ENCODE assay signal across 11 cellular contexts in genomic region chr2:7034313-7034712, GRCh38.
A peak's percentile ranks its signal among the peaks of the same experiment; 100 is the strongest.
DNase-seq lines count a peak whose midpoint lies in the region; FAIRE-seq and TF ChIP-seq lines count a peak whose summit lies in the region.
"Had no signal": no experiment of that assay in that cellular context is flagged by ENCODE, and none has a peak within 500 bp of the region (broad histone marks: within the 10 kb centered on the region; RNA-seq: fewer than 3 reads in every experiment).

No MANE protein-coding gene starts in this region.

- no peak for TF ChIP-seq EP300 in H1 (IDR thresholded peaks at IDR 0.05; ENCODE audit: borderline replicate concordance in 1 of 2, low read depth in 2 of 2, low read length in 2 of 2)

- H4K8ac ChIP-seq in H1 (ENCODE audit: extremely low read depth, insufficient read depth, low read length) (no peak overlapping the region), mesendoderm (ENCODE audit: low read depth, low read length) (no peak overlapping the region), mesenchymal stem cell (ENCODE audit: low read length) (no peak overlapping the region)

- TF ChIP-seq RAD21 in H1 (IDR thresholded peaks at IDR 0.05 in 1 of 2, conservative IDR thresholded peaks at IDR 0.05 in 1 of 2; ENCODE audit: low read depth in 2 of 2, low read length in 2 of 2): peak; percentile 30 to 45; a peak in 2 of 4 replicates

- H3K4me2 ChIP-seq in H1 (ENCODE audit: insufficient read depth in 1 of 2, low read depth in 2 of 2, low read length in 2 of 2) (no peak overlapping the region), mesendoderm (ENCODE audit: low read length) (no peak overlapping the region), mesenchymal stem cell (ENCODE audit: low read length, poor library complexity, severe bottlenecking) (no peak overlapping the region)
- H3K4me2 ChIP-seq: KMS-11 had no signal

- H2BK5ac ChIP-seq in H1 (ENCODE audit: low read depth, low read length) (no peak overlapping the region), mesendoderm (ENCODE audit: low read length) (no peak overlapping the region), mesenchymal stem cell (ENCODE audit: low read depth, low read length, poor library complexity, severe bottlenecking) (no peak overlapping the region)

- DNase-seq in DMS53 treated with DMSO at 0.1 percent for 48 hours (lab: John Stamatoyannopoulos, UW; ENCODE audit: unreplicated experiment) (peak; percentile 18), NCI-H2107 treated with DMSO at 0.1 percent for 48 hours (lab: John Stamatoyannopoulos, UW; ENCODE audit: unreplicated experiment) (peak; percentile 51), H1 (ENCODE audit: low read depth in 1 of 2, low spot score in 2 of 2) (no peak), mesendoderm (peak; percentile 49), NAMALWA (ENCODE audit: low spot score) (no peak), SW 1271 (lab: John Stamatoyannopoulos, UW) (no peak), mesenchymal stem cell (no peak)
- DNase-seq in activated CD4-positive, alpha-beta T cell treated with anti-CD3 and anti-CD28 coated beads, Interleukin-2, amount 50 U/mL, for 48 hours: no peak
- DNase-seq: stimulated activated naive CD8-positive, alpha-beta T cell treated with anti-CD3 and anti-CD28 coated beads, Interleukin-15, Interleukin-2, amounts not matched to agents 100 U/mL and 50 U/mL, for 24 hours had no signal

- no peak overlapping the region for H2BK12ac ChIP-seq in H1 (ENCODE audit: low read depth, low read length)
- no peak overlapping the region for H2BK12ac ChIP-seq in mesenchymal stem cell (ENCODE audit: low read length in 2 of 2)

- no peak overlapping the region for H3K23ac ChIP-seq in H1 (ENCODE audit: insufficient read length)
- no peak overlapping the region for H3K23ac ChIP-seq in mesendoderm (ENCODE audit: low read length)
- no peak overlapping the region for H3K23ac ChIP-seq in mesenchymal stem cell (ENCODE audit: low read length in 2 of 2)

- CTCF ChIA-PET in H1 (lab: Charles Lee; ENCODE audit: partially characterized antibody): interaction anchor here (0.6 to 10.4 kb wide), 22 partner anchors 8 to 1206 kb away, joined by 3 to 115 read pairs (median 4); partner anchors contain the start of genes CMPK2 and RNF144A

- H3K9me3 ChIP-seq in H1 (ENCODE audit: insufficient read depth in 2 of 2, low read depth in 1 of 2, low read length in 1 of 2): no peaks in the 10 kb centered on the region
- no peaks in the 10 kb centered on the region for H3K9me3 ChIP-seq in mesenchymal stem cell (ENCODE audit: control insufficient read depth, low read length)

- no peak overlapping the region for H4K5ac ChIP-seq in H1 (ENCODE audit: insufficient read length, low read depth, low read length)
- H4K5ac ChIP-seq in mesendoderm (ENCODE audit: low read length): no peak overlapping the region

- H3K79me2 ChIP-seq in H1 (ENCODE audit: control insufficient read depth in 1 of 2, insufficient read depth in 2 of 2, low read length in 2 of 2) (no peaks in the 10 kb centered on the region), mesendoderm (ENCODE audit: control insufficient read depth, insufficient read depth, low read length) (no peaks in the 10 kb centered on the region)

- H4K91ac ChIP-seq in H1 (replicated peaks; ENCODE audit: insufficient read length, low read length) (no peak overlapping the region), mesenchymal stem cell (ENCODE audit: low read length) (no peak overlapping the region)

- H3K27me3 ChIP-seq in H1 (replicated peaks in 1 of 4; ENCODE audit: control insufficient read depth in 3 of 4, extremely low read depth in 1 of 4, insufficient read depth in 3 of 4, low read length in 3 of 4) (no peaks in the 10 kb centered on the region), mesendoderm (ENCODE audit: insufficient read depth, low read length, poor library complexity) (no peaks in the 10 kb centered on the region), mesenchymal stem cell (ENCODE audit: control insufficient read depth in 1 of 2, insufficient read depth in 1 of 2, low read length in 2 of 2) (no peaks in the 10 kb centered on the region)

- H3K4me3 ChIP-seq in H1 (ENCODE audit: extremely low read depth in 1 of 4, insufficient read depth in 2 of 4, low read depth in 3 of 4, low read length in 4 of 4) (no peak overlapping the region), mesendoderm (ENCODE audit: low read length) (no peak overlapping the region), mesenchymal stem cell (ENCODE audit: insufficient read depth in 1 of 2, low read depth in 1 of 2, low read length in 2 of 2) (no peak overlapping the region)

- peaks cover 0 to 4% (median 2%) of the 10 kb centered on the region in 4 experiments; a peak in 3 of 8 replicates for H3K36me3 ChIP-seq in H1 (ENCODE audit: control insufficient read depth in 2 of 4, insufficient read depth in 4 of 4, low read length in 3 of 4)
- H3K36me3 ChIP-seq in mesendoderm (ENCODE audit: control insufficient read depth, insufficient read depth, low read length): no peaks in the 10 kb centered on the region
- peaks cover 0 to 68% of the 10 kb centered on the region in 2 experiments for H3K36me3 ChIP-seq in mesenchymal stem cell (ENCODE audit: control insufficient read depth in 1 of 2, insufficient read depth in 2 of 2, low read depth in 1 of 2, low read length in 2 of 2)

- H2BK20ac ChIP-seq in H1 (ENCODE audit: low read length): no peak overlapping the region

- no peak for FAIRE-seq in H1 (lab: Jason Lieb, UNC)
- FAIRE-seq: colon had no signal

- no peak overlapping the region for H2AFZ ChIP-seq in H1 (ENCODE audit: low read length)
- H2AFZ ChIP-seq in mesenchymal stem cell (ENCODE audit: low read depth, low read length): no peak overlapping the region

- no peak overlapping the region for H3K18ac ChIP-seq in H1 (ENCODE audit: extremely low read depth, low read length)
- no peak overlapping the region for H3K18ac ChIP-seq in mesendoderm (ENCODE audit: low read length)
- no peak overlapping the region for H3K18ac ChIP-seq in mesenchymal stem cell (ENCODE audit: low read depth in 1 of 2, low read length in 2 of 2)

- H3K56ac ChIP-seq in H1 (replicated peaks; ENCODE audit: insufficient read length, low read depth, low read length): no peak overlapping the region
- H3K56ac ChIP-seq in mesendoderm (ENCODE audit: low read length): no peak overlapping the region

- no peak overlapping the region for H2AK5ac ChIP-seq in H1 (ENCODE audit: low read depth, low read length)
- H2AK5ac ChIP-seq in mesendoderm (ENCODE audit: low read length): no peak overlapping the region
- H2AK5ac ChIP-seq in mesenchymal stem cell (ENCODE audit: low read length, severe bottlenecking): no peak overlapping the region

- 88% methylated on average over 14 of the region's 14 CpGs; no CpG with 5 or more reads in 1 of the 2 experiments for WGBS in H1 (ENCODE audit: extremely low coverage in 1 of 2, insufficient coverage in 1 of 2, insufficient read length in 1 of 2, insufficient replicate concordance in 2 of 2, low coverage in 1 of 2, low lambda C conversion rate in 2 of 2, missing lambda C conversion rate in 1 of 2), 2 experiments
- no CpG with 5 or more reads among the region's 14 CpGs for WGBS in mesendoderm (ENCODE audit: extremely low coverage, insufficient coverage, low lambda C conversion rate)
- WGBS in mesenchymal stem cell: 83% methylated on average over 13 of the region's 14 CpGs

- H3K14ac ChIP-seq in H1 (ENCODE audit: insufficient read length) (no peak overlapping the region), mesenchymal stem cell (ENCODE audit: low read length in 2 of 2) (no peak overlapping the region)

- H2BK15ac ChIP-seq in H1 (ENCODE audit: low read length) (no peak overlapping the region), mesendoderm (replicated peaks; ENCODE audit: low read depth) (no peak overlapping the region), mesenchymal stem cell (ENCODE audit: low read depth, poor library complexity, severe bottlenecking) (no peak overlapping the region)

- H3K27ac ChIP-seq in H1 (ENCODE audit: low read depth, low read length) (no peak overlapping the region), mesendoderm (ENCODE audit: low read depth, low read length) (no peak overlapping the region), mesenchymal stem cell (ENCODE audit: low read length, poor library complexity, severe bottlenecking) (no peak overlapping the region)
- H3K27ac ChIP-seq: KMS-11 had no signal

- H4K20me1 ChIP-seq in H1 (replicated peaks in 1 of 2; ENCODE audit: control insufficient read depth in 1 of 2, insufficient read depth in 2 of 2, low read length in 2 of 2): peaks cover 0 to 2% of the 10 kb centered on the region in 2 experiments

- H3K4ac ChIP-seq in H1 (replicated peaks; ENCODE audit: insufficient read length, low read depth, low read length) (no peak overlapping the region), mesendoderm (ENCODE audit: low read depth, low read length) (no peak overlapping the region), mesenchymal stem cell (ENCODE audit: low read depth in 1 of 2, low read length in 2 of 2) (no peak overlapping the region)

- no peaks in the 10 kb centered on the region for H3K79me1 ChIP-seq in H1 (ENCODE audit: low read depth, low read length)
- no peaks in the 10 kb centered on the region for H3K79me1 ChIP-seq in mesendoderm (ENCODE audit: low read length)
- H3K79me1 ChIP-seq in mesenchymal stem cell (replicated peaks; ENCODE audit: low read length, poor library complexity, severe bottlenecking): no peaks in the 10 kb centered on the region

- POLR2A ChIA-PET in H1 (lab: Charles Lee; ENCODE audit: partially characterized antibody): no interaction called here

- peak; percentile 25 to 47 (median 44); a peak in 3 of 4 replicates for TF ChIP-seq CTCF in H1 (IDR thresholded peaks at IDR 0.05; ENCODE audit: control extremely low read depth in 1 of 3, insufficient read depth in 1 of 3, low read depth in 1 of 3, low read length in 3 of 3)

- no peaks in the 10 kb centered on the region; a peak in 1 of 7 replicates for H3K4me1 ChIP-seq in H1 (replicated peaks in 1 of 4; ENCODE audit: control insufficient read depth in 3 of 4, insufficient read depth in 4 of 4, low read length in 3 of 4)
- no peaks in the 10 kb centered on the region for H3K4me1 ChIP-seq in mesendoderm (ENCODE audit: control insufficient read depth, low read depth, low read length)
- H3K4me1 ChIP-seq in mesenchymal stem cell (ENCODE audit: control insufficient read depth, insufficient read depth, low read depth, low read length): peaks cover 5% of the 10 kb centered on the region

- no peak overlapping the region for H2BK120ac ChIP-seq in H1 (replicated peaks; ENCODE audit: low read depth, low read length)
- H2BK120ac ChIP-seq in mesendoderm (ENCODE audit: low read depth, low read length): no peak overlapping the region
- no peak overlapping the region for H2BK120ac ChIP-seq in mesenchymal stem cell (ENCODE audit: low read depth, low read length)

- TF ChIP-seq POLR2A in H1 (IDR thresholded peaks at IDR 0.05; ENCODE audit: control extremely low read depth in 1 of 2, low read depth in 2 of 2, low read length in 2 of 2): no peak

- H3K9ac ChIP-seq in H1 (replicated peaks in 1 of 4; ENCODE audit: extremely low read depth in 1 of 4, low read depth in 3 of 4, low read length in 3 of 4): no peak overlapping the region
- H3K9ac ChIP-seq in mesendoderm (ENCODE audit: low read length): no peak overlapping the region
- no peak overlapping the region for H3K9ac ChIP-seq in mesenchymal stem cell (ENCODE audit: low read length)
- H3K9ac ChIP-seq: KMS-11 had no signal

- H3K23me2 ChIP-seq in H1 (ENCODE audit: low read depth, low read length): peaks cover 10% of the 10 kb centered on the region; the same call in 1 of the 2 replicates

TF ChIP-seq in H1, 55 proteins besides CTCF, POLR2A, EP300 and RAD21 (continues in another document):
- no peak for TF ChIP-seq CBX5 (IDR thresholded peaks at IDR 0.05; ENCODE audit: low read depth, low read length)

Comparison
In these comparisons a context has a peak if more than half of its experiments do, and no peak if none do; other contexts are left out.
1. DNase-seq: peak in DMS53 treated with DMSO at 0.1 percent for 48 hours (single experiment), NCI-H2107 treated with DMSO at 0.1 percent for 48 hours (single experiment) and mesendoderm (single experiment); none in H1 (0 of 2), NAMALWA (single experiment), SW 1271 (0 of 2), activated CD4-positive, alpha-beta T cell treated with anti-CD3 and anti-CD28 coated beads, Interleukin-2, amount 50 U/mL, for 48 hours (0 of 2) and mesenchymal stem cell (single experiment).